Comparison of ENCODE assay signal across 13 cellular contexts in the genomic region with DNA sequence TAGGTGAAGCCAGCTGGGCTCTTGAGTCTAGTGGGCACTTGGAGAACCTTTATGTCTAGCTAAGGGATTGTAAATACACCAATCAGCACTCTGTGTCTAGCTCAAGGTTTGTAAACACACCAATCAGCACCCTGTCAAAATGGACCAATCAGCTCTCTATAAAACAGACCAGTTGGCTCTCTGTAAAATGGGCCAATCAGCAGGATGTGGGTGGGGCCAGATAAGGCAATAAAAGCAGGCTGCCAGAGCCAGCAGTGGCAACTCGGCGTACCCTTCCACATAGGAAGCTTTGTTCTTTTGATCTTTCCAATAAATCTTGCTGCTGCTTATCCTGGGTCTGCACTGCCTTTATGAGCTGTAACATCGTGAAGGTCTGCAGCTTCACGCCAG. TPM values are rescaled to one million over a fixed set of nuclear protein-coding genes. Genes with fewer than 3 reads are reported as not detected.
"Had no signal": no experiment of that assay in that cellular context is flagged by ENCODE, and none has a peak within 500 bp of the region (broad histone marks: within the 10 kb centered on the region; RNA-seq: fewer than 3 reads in every experiment).

No MANE protein-coding gene starts in this region.

RNA-seq across cellular contexts. Expression of a gene that starts 3.0 kb away (rescaled TPM):
- total RNA-seq: astrocyte, endothelial cell of umbilical vein, fibroblast of lung, fibroblast of villous mesenchyme, myocyte, neural crest cell had no signal
- polyA plus RNA-seq: endothelial cell of umbilical vein, fibroblast of lung had no signal

RNA-seq across cellular contexts. Expression of a gene that starts 29.3 kb away (rescaled TPM):
- total RNA-seq: activated T-helper 1 cell treated with anti-CD3 and anti-CD28 coated beads, Interleukin-12 subunit alpha, Interleukin-12 subunit beta, Interleukin-2, Interleukin-4 antibody, amounts not matched to agents 30 ng/mL and 10 ng/mL and 1 ng/mL, durations not matched to agents 14 hours and 24 hours and 36 hours; astrocyte; cardiac septum; endothelial cell of umbilical vein; fibroblast of lung; fibroblast of villous mesenchyme; kidney; mononuclear cell; myocyte; neural crest cell; occipital lobe; psoas muscle; ureter had no signal
- polyA plus RNA-seq: endothelial cell of umbilical vein, fibroblast of lung had no signal
